8 cellular contexts compared by ENCODE assay signal in the genomic region with DNA sequence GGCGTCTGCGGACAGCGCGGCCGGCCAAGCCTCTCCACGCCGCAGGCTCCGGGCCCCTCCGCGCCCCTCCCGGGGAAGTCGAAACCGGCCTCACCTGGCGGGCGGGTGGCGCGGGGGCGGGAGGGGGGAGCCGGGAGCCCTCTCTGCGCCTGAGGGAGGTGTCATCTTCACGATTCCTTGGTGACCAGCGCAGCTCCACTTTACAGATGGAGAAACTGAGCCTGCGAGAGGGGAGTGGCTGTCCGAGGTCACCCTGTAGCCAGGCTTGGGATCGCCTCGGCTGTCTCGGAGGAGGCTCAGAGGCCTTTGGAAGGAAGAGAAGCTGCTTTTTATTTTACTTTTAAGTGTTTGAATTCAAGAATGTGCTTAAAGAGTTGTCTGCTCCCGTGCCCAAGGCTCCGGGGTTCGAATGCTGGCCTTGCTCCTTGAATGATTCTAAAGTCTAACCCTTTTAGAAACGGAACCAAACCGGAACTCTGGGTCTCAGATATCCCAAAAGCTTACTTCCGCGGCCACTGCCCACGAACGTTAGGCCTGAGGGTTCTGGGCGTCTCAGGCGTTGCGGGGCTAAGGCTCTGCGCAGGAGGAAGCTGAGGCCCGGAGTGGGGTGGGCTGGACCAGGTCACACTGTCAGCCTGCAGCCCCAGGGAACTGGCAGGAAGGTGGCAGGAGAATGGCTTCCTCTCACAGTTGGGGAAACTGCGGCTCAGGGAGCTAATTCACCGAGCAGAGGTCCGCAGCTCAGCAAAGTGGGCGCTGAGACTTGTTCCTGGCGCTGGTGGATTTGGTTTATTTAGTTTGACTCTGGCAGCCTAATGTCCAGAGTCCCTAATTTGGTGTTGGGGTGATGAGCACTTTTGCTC.
DNase-seq lines count a peak whose midpoint lies in the region; ATAC-seq and TF ChIP-seq lines count a peak whose summit lies in the region.

No MANE protein-coding gene starts in this region.

- peaks cover 10% of the 10 kb centered on the region for H3K4me1 ChIP-seq in iPS DF 6.9 (ENCODE audit: control insufficient read depth, insufficient read depth, low read length)

- peak; percentile 15 for ATAC-seq in HG03175 (IDR thresholded peaks at IDR 0.05; ENCODE audit: unreplicated experiment)
- ATAC-seq in GM18858 (IDR thresholded peaks at IDR 0.05; ENCODE audit: unreplicated experiment) = no peak

- H3K27ac ChIP-seq in iPS DF 6.9 (ENCODE audit: low read length) = no peak overlapping the region

- H3K4me3 ChIP-seq in iPS DF 6.9 (ENCODE audit: low read length) = peak overlapping the region; percentile 54; the same call in 1 of the 2 replicates

- WGBS in iPS DF 6.9 (ENCODE audit: insufficient coverage, insufficient read length) = no CpG with 5 or more reads among the region's 46 CpGs

- DNase-seq in GM10266 (ENCODE audit: extremely low spot score) (peak; percentile 59), activated T-cell treated with anti-CD3 and anti-CD28 coated beads for 4 hours (peak; percentile 27), iPS DF 6.9 (ENCODE audit: low read depth, low spot score) (no peak), iPS-NIHi11 (ENCODE audit: low spot score) (no peak), globus pallidus (ENCODE audit: low spot score) (no peak)
- peak; percentile 28 for DNase-seq in stimulated activated naive CD4-positive, alpha-beta T cell treated with Interleukin-2 at 50 U/mL for 16 hours (lab: John Stamatoyannopoulos, UW)

- TF ChIP-seq CTCF in GM10266 (IDR thresholded peaks at IDR 0.05; ENCODE audit: control insufficient read depth, insufficient read depth, low read depth, missing control alignments) = no peak

- no peaks in the 10 kb centered on the region for H3K27me3 ChIP-seq in iPS DF 6.9 (ENCODE audit: control insufficient read depth, insufficient read depth, low read length)

- H3K9me3 ChIP-seq in iPS DF 6.9 (ENCODE audit: control insufficient read depth, insufficient read depth, low read length) = no peaks in the 10 kb centered on the region

- H3K36me3 ChIP-seq in iPS DF 6.9 (ENCODE audit: control insufficient read depth, insufficient read depth, low read length) = no peaks in the 10 kb centered on the region

Comparison
In these comparisons a context has a peak if more than half of its experiments do, and no peak if none do; other contexts are left out.
1. DNase-seq: peak in GM10266 (single experiment), activated T-cell treated with anti-CD3 and anti-CD28 coated beads for 4 hours (single experiment) and stimulated activated naive CD4-positive, alpha-beta T cell treated with Interleukin-2 at 50 U/mL for 16 hours (single experiment); none in iPS DF 6.9 (single experiment), iPS-NIHi11 (single experiment) and globus pallidus (single experiment).